In the genomic region with DNA sequence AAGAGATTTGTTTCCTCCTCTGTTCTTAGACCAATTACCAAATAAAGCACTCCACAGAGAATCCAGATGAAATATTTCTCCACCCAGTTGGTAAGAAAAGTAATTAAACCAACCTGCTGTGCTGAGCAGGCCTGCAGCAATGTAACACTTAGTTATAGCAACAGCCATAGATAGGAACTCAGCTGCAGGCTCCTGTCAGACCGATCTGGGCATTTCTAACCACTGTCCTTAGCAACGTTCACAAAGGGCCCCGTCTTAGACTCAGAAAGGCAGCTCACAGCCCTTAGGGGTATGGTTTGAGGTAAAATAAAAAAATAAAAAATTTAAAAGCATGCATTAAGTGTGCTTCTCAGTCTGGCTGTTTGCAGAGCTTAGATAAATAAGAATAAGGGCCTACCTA, we compare ENCODE assay signal across 23 cellular contexts.
A peak's percentile ranks its signal among the peaks of the same experiment; 100 is the strongest.
DNase-seq lines count a peak whose midpoint lies in the region; ATAC-seq and TF ChIP-seq lines count a peak whose summit lies in the region.
"Had no signal": no experiment of that assay in that cellular context is flagged by ENCODE, and none has a peak within 500 bp of the region (broad histone marks: within the 10 kb centered on the region; RNA-seq: fewer than 3 reads in every experiment).

No MANE protein-coding gene starts in this region.

- ATAC-seq in aorta (ENCODE audit: low FRiP score) (no peak), GM21723 (IDR thresholded peaks at IDR 0.05; ENCODE audit: unreplicated experiment) (no peak)
- ATAC-seq: A549, PC-3 had no signal

- 63 to 77% methylated on average over 3 of the region's 3 CpGs for WGBS in aorta, 2 donors

- peaks cover 2% of the 10 kb centered on the region for H3K9me3 ChIP-seq in aorta (ENCODE audit: control insufficient read depth, low read length)
- H3K9me3 ChIP-seq: A549, HAP-1 had no signal

- intact Hi-C loops in aorta (cut with DNase I), result no loop called here

- no peak overlapping the region for H3K4me3 ChIP-seq in HL-60 (replicated peaks; ENCODE audit: insufficient read depth, low read length)
- H3K4me3 ChIP-seq in aorta (ENCODE audit: low read length in 2 of 2), result no peak overlapping the region
- H3K4me3 ChIP-seq: A549, HAP-1 had no signal

- H3K27me3 ChIP-seq in HL-60 (ENCODE audit: insufficient read depth, poor library complexity, severe bottlenecking), result no peaks in the 10 kb centered on the region
- no peaks in the 10 kb centered on the region for H3K27me3 ChIP-seq in aorta (ENCODE audit: control insufficient read depth in 1 of 2, insufficient read depth in 2 of 2, low read length in 1 of 2)

- H3K4me1 Mint-ChIP-seq in brain (peaks cover 9% of the 10 kb centered on the region), nephron (peaks cover 5% of the 10 kb centered on the region)

- H3K36me3 Mint-ChIP-seq in brain (peaks cover 9% of the 10 kb centered on the region), nephron (ENCODE audit: low read depth) (peaks cover 4% of the 10 kb centered on the region)
- H3K36me3 Mint-ChIP-seq: IgD-negative memory B cell had no signal

- H3K4me3 Mint-ChIP-seq in brain (peak overlapping the region in 2 of 5 experiments; percentile 1 to 27), nephron (no peak overlapping the region)
- H3K4me3 Mint-ChIP-seq: B cell, CD14-positive monocyte, IgD-negative memory B cell had no signal

- H3K4me1 ChIP-seq in aorta (ENCODE audit: control insufficient read depth in 1 of 2, insufficient read depth in 2 of 2, low read length in 2 of 2), result no peaks in the 10 kb centered on the region
- H3K4me1 ChIP-seq: A549, HAP-1 had no signal

- H3K27me3 Mint-ChIP-seq in brain, result peaks cover 5% of the 10 kb centered on the region
- H3K27me3 Mint-ChIP-seq in nephron (ENCODE audit: low read depth), result peaks cover 5% of the 10 kb centered on the region
- H3K27me3 Mint-ChIP-seq: B cell had no signal

- H3K27ac ChIP-seq in HL-60 (replicated peaks), result peak overlapping the region; percentile 78
- H3K27ac ChIP-seq in aorta (ENCODE audit: low read depth in 1 of 2, low read length in 2 of 2), result no peak overlapping the region
- H3K27ac ChIP-seq: A549 had no signal

- DNase-seq in HL-60 (ENCODE audit: low read depth in 1 of 2, low spot score in 1 of 2) (no peak), NCI-H69 (lab: John Stamatoyannopoulos, UW) (peak; percentile 39), aorta (no peak), ecto neural progenitor cell (ENCODE audit: low spot score) (no peak), foreskin melanocyte (no peak)
- DNase-seq: DMS53, GDM1, Kasumi-1, NCI-H1694 treated with DMSO at 0.1 percent for 48 hours, NCI-H2081 treated with DMSO at 0.1 percent for 48 hours, NCI-H2171 treated with DMSO at 0.1 percent for 48 hours, NCI-H524 treated with DMSO at 0.1 percent for 48 hours, PC-3, RPMI8226, SHP77 treated with DMSO at 0.1 percent for 48 hours had no signal

- no peak for TF ChIP-seq CTCF in HL-60 (IDR thresholded peaks at IDR 0.05; ENCODE audit: insufficient read depth, low read length)
- TF ChIP-seq CTCF in brain (conservative IDR thresholded peaks at IDR 0.05), result no peak
- no peak for TF ChIP-seq CTCF in nephron (IDR thresholded peaks at IDR 0.05; ENCODE audit: unreplicated experiment in 3 of 3)

- H3K9me3 Mint-ChIP-seq in brain (peaks cover 9 to 31% (median 25%) of the 10 kb centered on the region in 5 experiments), nephron (peaks cover 17% of the 10 kb centered on the region)

- no peaks in the 10 kb centered on the region for H3K36me3 ChIP-seq in aorta (ENCODE audit: control insufficient read depth in 1 of 2, insufficient read depth in 2 of 2, low read length in 1 of 2)
- H3K36me3 ChIP-seq: HAP-1 had no signal

- H3K27ac Mint-ChIP-seq in brain (peak overlapping the region; percentile 4 to 67 (median 39)), nephron (peak overlapping the region in 2 of 3 experiments; percentile 5 to 21)
- H3K27ac Mint-ChIP-seq: B cell, IgD-negative memory B cell had no signal
